Comparison of ENCODE assay signal across 1 cellular context in the genomic region with DNA sequence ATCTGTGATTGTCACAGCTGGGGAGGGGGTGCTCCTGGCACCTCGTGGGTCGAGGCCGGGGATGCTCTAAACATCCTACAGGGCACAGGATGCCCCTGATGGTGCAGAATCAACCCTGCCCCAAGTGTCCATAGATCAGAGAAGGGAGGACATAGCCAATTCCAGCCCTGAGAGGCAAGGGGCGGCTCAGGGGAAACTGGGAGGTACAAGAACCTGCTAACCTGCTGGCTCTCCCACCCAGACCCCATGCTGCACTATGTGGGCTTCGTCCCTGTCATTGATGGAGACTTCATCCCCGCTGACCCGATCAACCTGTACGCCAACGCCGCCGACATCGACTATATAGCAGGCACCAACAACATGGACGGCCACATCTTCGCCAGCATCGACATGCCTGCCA. TPM values are rescaled to one million over a fixed set of nuclear protein-coding genes. Genes with fewer than 3 reads are reported as not detected.
"Had no signal": no experiment of that assay in that cellular context is flagged by ENCODE, and none has a peak within 500 bp of the region (broad histone marks: within the 10 kb centered on the region; RNA-seq: fewer than 3 reads in every experiment).

No MANE protein-coding gene starts in this region.

RNA-seq across cellular contexts. Expression of gene CEL, which starts 6.7 kb away (rescaled TPM):
- polyA plus RNA-seq: GM23248 had no signal
